In genomic region chr11:116563713-116564050, GRCh38 we compare ENCODE assay signal across 16 cellular contexts.
A peak's percentile ranks its signal among the peaks of the same experiment; 100 is the strongest.
DNase-seq lines count a peak whose midpoint lies in the region; ATAC-seq, FAIRE-seq and TF ChIP-seq lines count a peak whose summit lies in the region.
"Had no signal": no experiment of that assay in that cellular context is flagged by ENCODE, and none has a peak within 500 bp of the region (broad histone marks: within the 10 kb centered on the region; RNA-seq: fewer than 3 reads in every experiment).

No MANE protein-coding gene starts in this region.

- peaks cover 6% of the 10 kb centered on the region for H3K9me3 Mint-ChIP-seq in astrocyte (ENCODE audit: unreplicated experiment)
- H3K9me3 Mint-ChIP-seq: CD4-positive, CD25-positive, alpha-beta regulatory T cell had no signal

- no peak for FAIRE-seq in HepG2 (lab: Jason Lieb, UNC)
- no peak for FAIRE-seq in astrocyte (lab: Jason Lieb, UNC)
- FAIRE-seq: GM19239 had no signal

- no peak for TF ChIP-seq CTCF in HepG2 (CRISPR knock-in tag; IDR thresholded peaks at IDR 0.05)
- no peak for TF ChIP-seq CTCF in right lobe of liver (IDR thresholded peaks at IDR 0.05)
- TF ChIP-seq CTCF in astrocyte (IDR thresholded peaks at IDR 0.05; ENCODE audit: insufficient read depth, low read depth, low read length): no peak
- TF ChIP-seq CTCF in hepatocyte (IDR thresholded peaks at IDR 0.05; ENCODE audit: poor library complexity): no peak

- no peak for TF ChIP-seq POLR2A in HepG2 (IDR thresholded peaks at IDR 0.05; ENCODE audit: insufficient read depth in 1 of 2, low read depth in 2 of 2, low read length in 2 of 2)
- TF ChIP-seq POLR2A in right lobe of liver (IDR thresholded peaks at IDR 0.05): no peak

- H3K4me1 ChIP-seq in HepG2 (ENCODE audit: insufficient read depth, low read length): peaks cover 36% of the 10 kb centered on the region
- no peaks in the 10 kb centered on the region for H3K4me1 ChIP-seq in right lobe of liver
- peaks cover 16% of the 10 kb centered on the region for H3K4me1 ChIP-seq in astrocyte (ENCODE audit: insufficient read depth, low read length)
- no peaks in the 10 kb centered on the region for H3K4me1 ChIP-seq in hepatocyte (ENCODE audit: insufficient read depth)

- intact Hi-C loops in HepG2 (cut with micrococcal nuclease; ENCODE audit: unreplicated experiment): no loop called here
- intact Hi-C loops in right lobe of liver (cut with DNase I): no loop called here
- intact Hi-C loops in sciatic nerve (cut with DNase I): no loop called here

- peaks cover 10% of the 10 kb centered on the region for H3K4me1 Mint-ChIP-seq in astrocyte (ENCODE audit: low read depth, unreplicated experiment)
- H3K4me1 Mint-ChIP-seq: CD4-positive, CD25-positive, alpha-beta regulatory T cell had no signal

- in situ Hi-C loops in HepG2 (cut with HindIII; ENCODE audit: extremely low pct_ligation_motif_present, low pct_unique_long_range_greater_than_20kb): no loop called here

- H3K4me2 ChIP-seq in HepG2 (ENCODE audit: low read depth, low read length) (peak overlapping the region; percentile 76), astrocyte (ENCODE audit: low read length) (peak overlapping the region; percentile 48), hepatocyte (peak overlapping the region; percentile 44)

- POLR2A ChIA-PET in HepG2 (lab: Yijun Ruan, JAX): interaction anchor here (1.0 to 1.1 kb wide), 2 partner anchors 104 to 135 kb away, joined by 3 to 4 read pairs; no protein-coding TSS in a partner anchor

- BruUV-seq in HepG2 (replicated peaks; lab: Mats Ljungman, UMichigan): no TSS peak

- H3K79me2 ChIP-seq in HepG2 (ENCODE audit: insufficient read depth, low read length) (no peaks in the 10 kb centered on the region), astrocyte (ENCODE audit: insufficient read depth, low read length) (no peaks in the 10 kb centered on the region), hepatocyte (no peaks in the 10 kb centered on the region)

- CTCF ChIA-PET in HepG2 (lab: Yijun Ruan, JAX; ENCODE audit: low intra/inter-chr PET ratio, low total read pairs): no interaction called here

- no peaks in the 10 kb centered on the region for H3K9me3 ChIP-seq in HepG2 (ENCODE audit: low read length)
- H3K9me3 ChIP-seq in right lobe of liver: no peaks in the 10 kb centered on the region
- H3K9me3 ChIP-seq in astrocyte (ENCODE audit: insufficient read depth, low read depth, low read length): no peaks in the 10 kb centered on the region
- no peaks in the 10 kb centered on the region for H3K9me3 ChIP-seq in hepatocyte (ENCODE audit: low read depth)

- peak overlapping the region; percentile 53 for H3K27ac Mint-ChIP-seq in astrocyte (ENCODE audit: unreplicated experiment)
- H3K27ac Mint-ChIP-seq: CD4-positive, CD25-positive, alpha-beta regulatory T cell had no signal

- no peak for TF ChIP-seq RAD21 in HepG2 (CRISPR knock-in tag; IDR thresholded peaks at IDR 0.05)

- H3K36me3 ChIP-seq in HepG2 (replicated peaks in 1 of 2; ENCODE audit: control insufficient read depth in 1 of 2, insufficient read depth in 2 of 2, low read length in 2 of 2) (no peaks in the 10 kb centered on the region), right lobe of liver (no peaks in the 10 kb centered on the region), astrocyte (ENCODE audit: insufficient read depth, low read length) (no peaks in the 10 kb centered on the region), hepatocyte (replicated peaks; ENCODE audit: insufficient read depth, low read depth) (no peaks in the 10 kb centered on the region)

- H3K36me3 Mint-ChIP-seq in astrocyte (ENCODE audit: low read depth, unreplicated experiment): no peaks in the 10 kb centered on the region
- H3K36me3 Mint-ChIP-seq: CD4-positive, CD25-positive, alpha-beta regulatory T cell had no signal

- no peak overlapping the region; a peak in 1 of 6 replicates for H3K4me3 ChIP-seq in HepG2 (replicated peaks in 1 of 3; ENCODE audit: insufficient read depth in 1 of 3, low read depth in 2 of 3, low read length in 3 of 3)
- no peak overlapping the region for H3K4me3 ChIP-seq in right lobe of liver
- no peak overlapping the region for H3K4me3 ChIP-seq in astrocyte (ENCODE audit: insufficient read depth, low read depth, low read length)
- no peak overlapping the region for H3K4me3 ChIP-seq in hepatocyte

- no peak for TF ChIP-seq EP300 in HepG2 (IDR thresholded peaks at IDR 0.05; ENCODE audit: low read depth in 2 of 2, low read length in 2 of 2)
- TF ChIP-seq EP300 in HepG2 (CRISPR knock-in tag; IDR thresholded peaks at IDR 0.05; ENCODE audit: borderline replicate concordance): no peak

- H3K9ac ChIP-seq in HepG2 (ENCODE audit: insufficient read depth, low read depth, low read length) (no peak overlapping the region), astrocyte (ENCODE audit: low read length) (no peak overlapping the region)

- WGBS in HepG2 (ENCODE audit: low lambda C conversion rate): 0% methylated on average over 1 of the region's 5 CpGs
- 60% methylated on average over 1 of the region's 5 CpGs for WGBS in right lobe of liver (ENCODE audit: insufficient coverage, low coverage, low lambda C conversion rate, missing lambda C conversion rate)
- WGBS in hepatocyte (ENCODE audit: low lambda C conversion rate, missing lambda C conversion rate): 79% methylated on average over 5 of the region's 5 CpGs

- ATAC-seq in HepG2: no peak
- no peak for ATAC-seq in right lobe of liver
- ATAC-seq in GM21447 (IDR thresholded peaks at IDR 0.05; ENCODE audit: unreplicated experiment): no peak
- no peak for ATAC-seq in sciatic nerve

- H3K4me3 Mint-ChIP-seq in astrocyte (ENCODE audit: unreplicated experiment): no peak overlapping the region
- H3K4me3 Mint-ChIP-seq: CD4-positive, CD25-positive, alpha-beta regulatory T cell had no signal

- no peak overlapping the region for H2AFZ ChIP-seq in HepG2 (ENCODE audit: low read length)
- H2AFZ ChIP-seq in astrocyte (ENCODE audit: low read depth, low read length): peak overlapping the region; percentile 14
- no peak overlapping the region for H2AFZ ChIP-seq in hepatocyte

- H4K20me1 ChIP-seq in HepG2 (ENCODE audit: insufficient read depth, low read length): no peaks in the 10 kb centered on the region
- H4K20me1 ChIP-seq in astrocyte (ENCODE audit: insufficient read depth, low read length): no peaks in the 10 kb centered on the region
- H4K20me1 ChIP-seq in hepatocyte (ENCODE audit: insufficient read depth, poor library complexity, severe bottlenecking): no peaks in the 10 kb centered on the region

- DNase-seq in HepG2 (ENCODE audit: low spot score): no peak
- no peak for DNase-seq in right lobe of liver
- DNase-seq in astrocyte (ENCODE audit: low read depth): no peak
- no peak for DNase-seq in hepatocyte (ENCODE audit: low spot score)
- no peak for DNase-seq in iPS-NIHi11 (ENCODE audit: low spot score)
- no peak for DNase-seq in sciatic nerve (ENCODE audit: low spot score)
- DNase-seq: CD4-positive, CD25-positive, alpha-beta regulatory T cell; H7; Kasumi-1; MM.1S; NCI-H1417 treated with DMSO at 0.1 percent for 48 hours; NCI-H1930; NCI-H2171; NCI-H748 treated with DMSO at 0.1 percent for 48 hours had no signal

- H3K27me3 ChIP-seq in HepG2 (ENCODE audit: control insufficient read depth in 1 of 2, insufficient read depth in 2 of 2, low read length in 2 of 2): no peaks in the 10 kb centered on the region
- H3K27me3 ChIP-seq in right lobe of liver: no peaks in the 10 kb centered on the region
- no peaks in the 10 kb centered on the region for H3K27me3 ChIP-seq in astrocyte (ENCODE audit: insufficient read depth, low read length)
- H3K27me3 ChIP-seq in hepatocyte: no peaks in the 10 kb centered on the region

- H3K27me3 Mint-ChIP-seq in astrocyte (ENCODE audit: low read depth, unreplicated experiment): peaks cover 44% of the 10 kb centered on the region

- H3K9me2 ChIP-seq in hepatocyte (replicated peaks; ENCODE audit: insufficient read depth): no peaks in the 10 kb centered on the region

- H3K27ac ChIP-seq in HepG2 (ENCODE audit: extremely low read length, insufficient read depth, low read length) (no peak overlapping the region), right lobe of liver (no peak overlapping the region), astrocyte (ENCODE audit: low read depth, low read length) (no peak overlapping the region), hepatocyte (no peak overlapping the region)

TF ChIP-seq in HepG2, 621 proteins besides CTCF, POLR2A, EP300 and RAD21 (continues in another document):
- no peak for TF ChIP-seq NBN (conservative IDR thresholded peaks at IDR 0.05)
- TF ChIP-seq TFE3 (CRISPR knock-in tag; IDR thresholded peaks at IDR 0.05): peak; percentile 1; the same call in 1 of the 2 replicates
- no peak for TF ChIP-seq RXRA (CRISPR knock-in tag; IDR thresholded peaks at IDR 0.05)
- no peak for TF ChIP-seq ATF6 (CRISPR knock-in tag; conservative IDR thresholded peaks at IDR 0.05)
- no peak for TF ChIP-seq NFE2L1 (CRISPR knock-in tag; IDR thresholded peaks at IDR 0.05; ENCODE audit: borderline replicate concordance)
- TF ChIP-seq MIER3 (CRISPR knock-in tag; IDR thresholded peaks at IDR 0.05; ENCODE audit: borderline replicate concordance): peak; percentile 13; the same call in 1 of the 2 replicates
- no peak for TF ChIP-seq NFRKB (IDR thresholded peaks at IDR 0.05)
- no peak for TF ChIP-seq ZNF224 (CRISPR knock-in tag; IDR thresholded peaks at IDR 0.05)
